ENCODE assay signal across 2 cellular contexts in genomic region chr14:34714320-34715107, GRCh38.
TF ChIP-seq lines count a peak whose summit lies in the region.

TSS of gene CFL2 (minus strand) at chr14:34714593. CDS start at chr14:34714540, 53 bp downstream.

TF ChIP-seq in HCT116, 20 proteins besides CTCF, POLR2A, EP300 and RAD21 (continued from another document):
- TF ChIP-seq MAX (IDR thresholded peaks at IDR 0.05) (peak; percentile 55; the same call in 1 of the 2 replicates), CEBPB (IDR thresholded peaks at IDR 0.05; ENCODE audit: low read depth) (no peak), EZH2phosphoT487 (IDR thresholded peaks at IDR 0.05; ENCODE audit: borderline replicate concordance) (no peak), YY1 (IDR thresholded peaks at IDR 0.05; ENCODE audit: extremely low read depth, insufficient replicate concordance, low read depth, low read length) (peak; percentile 5), EZH2 (IDR thresholded peaks at IDR 0.05) (no peak), FOSL1 (IDR thresholded peaks at IDR 0.05; ENCODE audit: low read depth) (no peak), ZFX (IDR thresholded peaks at IDR 0.05) (peak; percentile 87), SRF (IDR thresholded peaks at IDR 0.05; ENCODE audit: low read depth) (no peak), SP1 (IDR thresholded peaks at IDR 0.05; ENCODE audit: low read depth) (no peak), POLR2AphosphoS5 (IDR thresholded peaks at IDR 0.05; ENCODE audit: low read depth, low read length) (peak; percentile 84), JUND (IDR thresholded peaks at IDR 0.05) (no peak; the same call in 1 of the 2 replicates), ZNF274 (IDR thresholded peaks at IDR 0.05; ENCODE audit: low read depth, low read length) (no peak)
- TF ChIP-seq, protein P1, sequence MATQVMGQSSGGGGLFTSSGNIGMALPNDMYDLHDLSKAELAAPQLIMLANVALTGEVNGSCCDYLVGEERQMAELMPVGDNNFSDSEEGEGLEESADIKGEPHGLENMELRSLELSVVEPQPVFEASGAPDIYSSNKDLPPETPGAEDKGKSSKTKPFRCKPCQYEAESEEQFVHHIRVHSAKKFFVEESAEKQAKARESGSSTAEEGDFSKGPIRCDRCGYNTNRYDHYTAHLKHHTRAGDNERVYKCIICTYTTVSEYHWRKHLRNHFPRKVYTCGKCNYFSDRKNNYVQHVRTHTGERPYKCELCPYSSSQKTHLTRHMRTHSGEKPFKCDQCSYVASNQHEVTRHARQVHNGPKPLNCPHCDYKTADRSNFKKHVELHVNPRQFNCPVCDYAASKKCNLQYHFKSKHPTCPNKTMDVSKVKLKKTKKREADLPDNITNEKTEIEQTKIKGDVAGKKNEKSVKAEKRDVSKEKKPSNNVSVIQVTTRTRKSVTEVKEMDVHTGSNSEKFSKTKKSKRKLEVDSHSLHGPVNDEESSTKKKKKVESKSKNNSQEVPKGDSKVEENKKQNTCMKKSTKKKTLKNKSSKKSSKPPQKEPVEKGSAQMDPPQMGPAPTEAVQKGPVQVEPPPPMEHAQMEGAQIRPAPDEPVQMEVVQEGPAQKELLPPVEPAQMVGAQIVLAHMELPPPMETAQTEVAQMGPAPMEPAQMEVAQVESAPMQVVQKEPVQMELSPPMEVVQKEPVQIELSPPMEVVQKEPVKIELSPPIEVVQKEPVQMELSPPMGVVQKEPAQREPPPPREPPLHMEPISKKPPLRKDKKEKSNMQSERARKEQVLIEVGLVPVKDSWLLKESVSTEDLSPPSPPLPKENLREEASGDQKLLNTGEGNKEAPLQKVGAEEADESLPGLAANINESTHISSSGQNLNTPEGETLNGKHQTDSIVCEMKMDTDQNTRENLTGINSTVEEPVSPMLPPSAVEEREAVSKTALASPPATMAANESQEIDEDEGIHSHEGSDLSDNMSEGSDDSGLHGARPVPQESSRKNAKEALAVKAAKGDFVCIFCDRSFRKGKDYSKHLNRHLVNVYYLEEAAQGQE (IDR thresholded peaks at IDR 0.05; ENCODE audit: low read depth) = no peak
- TF ChIP-seq, protein P2, sequence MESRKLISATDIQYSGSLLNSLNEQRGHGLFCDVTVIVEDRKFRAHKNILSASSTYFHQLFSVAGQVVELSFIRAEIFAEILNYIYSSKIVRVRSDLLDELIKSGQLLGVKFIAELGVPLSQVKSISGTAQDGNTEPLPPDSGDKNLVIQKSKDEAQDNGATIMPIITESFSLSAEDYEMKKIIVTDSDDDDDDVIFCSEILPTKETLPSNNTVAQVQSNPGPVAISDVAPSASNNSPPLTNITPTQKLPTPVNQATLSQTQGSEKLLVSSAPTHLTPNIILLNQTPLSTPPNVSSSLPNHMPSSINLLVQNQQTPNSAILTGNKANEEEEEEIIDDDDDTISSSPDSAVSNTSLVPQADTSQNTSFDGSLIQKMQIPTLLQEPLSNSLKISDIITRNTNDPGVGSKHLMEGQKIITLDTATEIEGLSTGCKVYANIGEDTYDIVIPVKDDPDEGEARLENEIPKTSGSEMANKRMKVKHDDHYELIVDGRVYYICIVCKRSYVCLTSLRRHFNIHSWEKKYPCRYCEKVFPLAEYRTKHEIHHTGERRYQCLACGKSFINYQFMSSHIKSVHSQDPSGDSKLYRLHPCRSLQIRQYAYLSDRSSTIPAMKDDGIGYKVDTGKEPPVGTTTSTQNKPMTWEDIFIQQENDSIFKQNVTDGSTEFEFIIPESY (IDR thresholded peaks at IDR 0.05; ENCODE audit: extremely low read depth, insufficient replicate concordance, low read length) = no peak
- TF ChIP-seq, protein P3, sequence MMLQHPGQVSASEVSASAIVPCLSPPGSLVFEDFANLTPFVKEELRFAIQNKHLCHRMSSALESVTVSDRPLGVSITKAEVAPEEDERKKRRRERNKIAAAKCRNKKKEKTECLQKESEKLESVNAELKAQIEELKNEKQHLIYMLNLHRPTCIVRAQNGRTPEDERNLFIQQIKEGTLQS (IDR thresholded peaks at IDR 0.05) = no peak

TF ChIP-seq in SK-N-SH, 30 proteins besides CTCF, POLR2A, EP300 and RAD21 (continued from another document):
- peak; percentile 71 for TF ChIP-seq POLR2AphosphoS5 (IDR thresholded peaks at IDR 0.05; ENCODE audit: low read depth, low read length)
- no peak; the same call in 1 of the 2 replicates for TF ChIP-seq MEF2A (IDR thresholded peaks at IDR 0.05; ENCODE audit: borderline replicate concordance, low read depth)
- TF ChIP-seq NRF1 (IDR thresholded peaks at IDR 0.05; ENCODE audit: low read depth, low read length) = no peak
- TF ChIP-seq YY1 (IDR thresholded peaks at IDR 0.05; ENCODE audit: low read depth) = peak; percentile 40; the same call in 1 of the 2 replicates
- TF ChIP-seq MAX (IDR thresholded peaks at IDR 0.05; ENCODE audit: low read depth) = peak; percentile 71
- TF ChIP-seq GABPA (IDR thresholded peaks at IDR 0.05; ENCODE audit: low read depth) = no peak
- TF ChIP-seq, protein P2 (IDR thresholded peaks at IDR 0.05; ENCODE audit: borderline replicate concordance, low read depth) = no peak
- TF ChIP-seq, protein P4, sequence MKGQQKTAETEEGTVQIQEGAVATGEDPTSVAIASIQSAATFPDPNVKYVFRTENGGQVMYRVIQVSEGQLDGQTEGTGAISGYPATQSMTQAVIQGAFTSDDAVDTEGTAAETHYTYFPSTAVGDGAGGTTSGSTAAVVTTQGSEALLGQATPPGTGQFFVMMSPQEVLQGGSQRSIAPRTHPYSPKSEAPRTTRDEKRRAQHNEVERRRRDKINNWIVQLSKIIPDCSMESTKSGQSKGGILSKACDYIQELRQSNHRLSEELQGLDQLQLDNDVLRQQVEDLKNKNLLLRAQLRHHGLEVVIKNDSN (IDR thresholded peaks at IDR 0.05; ENCODE audit: borderline replicate concordance, low read depth) = peak; percentile 91
- TF ChIP-seq TAF1 (IDR thresholded peaks at IDR 0.05; ENCODE audit: borderline replicate concordance, low read depth, low read length) = peak; percentile 78
- no peak for TF ChIP-seq TCF12 (IDR thresholded peaks at IDR 0.05)
- peak; percentile 18; the same call in 1 of the 2 replicates for TF ChIP-seq MXI1 (IDR thresholded peaks at IDR 0.05; ENCODE audit: low read depth, low read length)
